ENCODE assay signal across 35 cellular contexts in the genomic region with DNA sequence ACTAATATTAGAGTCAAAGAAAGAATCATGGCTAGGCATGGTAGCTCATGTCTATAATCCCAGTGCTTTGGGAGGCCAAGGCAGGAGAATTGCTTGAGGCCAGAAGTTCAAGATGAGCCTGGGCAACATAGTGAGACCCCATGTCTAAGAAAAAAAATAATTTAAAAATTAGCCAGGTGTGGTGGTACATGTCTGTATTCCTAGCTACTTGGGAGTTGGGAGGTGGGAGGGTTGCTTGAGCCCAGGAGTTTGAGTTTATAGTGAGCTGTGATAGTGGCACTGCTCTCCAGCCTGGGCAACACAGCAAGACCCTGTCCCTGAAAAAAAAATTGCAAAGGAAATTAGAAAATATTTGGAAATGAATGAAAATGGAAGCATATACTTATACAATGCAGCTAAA.
"Had no signal": no experiment of that assay in that cellular context is flagged by ENCODE, and none has a peak within 500 bp of the region (broad histone marks: within the 10 kb centered on the region; RNA-seq: fewer than 3 reads in every experiment).

No MANE protein-coding gene starts in this region.

- H3K27ac Mint-ChIP-seq: activated B cell treated with CpG ODN at 0.5 μM for 24 hours; activated CD4-positive, alpha-beta memory T cell treated with anti-CD3 and anti-CD28 coated beads, Interleukin-2, amount 10 ng/mL, durations not matched to agents 7 days and 5 days; activated CD4-positive, alpha-beta T cell treated with anti-CD3 and anti-CD28 coated beads, Interleukin-2, amount 10 ng/mL, durations not matched to agents 24 days and 14 days; activated CD8-positive, alpha-beta memory T cell treated with anti-CD3 and anti-CD28 coated beads, Interleukin-2, amount 10 ng/mL, durations not matched to agents 7 days and 5 days; activated CD8-positive, alpha-beta T cell treated with anti-CD3 and anti-CD28 coated beads, Interleukin-2, amount 10 ng/mL, durations not matched to agents 7 days and 5 days; activated naive CD4-positive, alpha-beta T cell treated with anti-CD3 and anti-CD28 coated beads, Interleukin-2, amount 10 ng/mL, durations not matched to agents 7 days and 5 days; activated naive CD4-positive, alpha-beta T cell treated with anti-CD3 and anti-CD28 coated beads, Interleukin-2, amount 50 U/mL, for 24 hours; activated naive CD8-positive, alpha-beta T cell; activated naive CD8-positive, alpha-beta T cell treated with anti-CD3 and anti-CD28 coated beads, Interleukin-2, amount 10 ng/mL, durations not matched to agents 7 days and 5 days; activated T-cell treated with anti-CD3 and anti-CD28 coated beads, Interleukin-2, amount 50 U/mL, for 24 hours; activated T-helper 2 cell treated with anti-CD3 and anti-CD28 coated beads, Interferon-gamma antibody, Interleukin-2, Interleukin-4, amounts not matched to agents 10 μg/mL and 5 μg/mL and 100 μg/mL, durations not matched to agents 14 hours and 24 hours and 36 hours; T-helper 1 cell treated with Interleukin-12 subunit alpha and Interleukin-12 subunit beta and Interleukin-4 antibody, amounts not matched to agents 30 μg/mL and 1 μg/mL, for 36 hours; T-helper 2 cell treated with Interferon-gamma antibody and Interleukin-4, amounts not matched to agents 5 μg/mL and 100 μg/mL, for 36 hours had no signal

- H3K27ac ChIP-seq: adrenal gland, body of pancreas, brain microvascular endothelial cell, breast epithelium, VCaP had no signal

- H3K4me1 ChIP-seq: adrenal gland, body of pancreas, breast epithelium had no signal

- H3K4me3 Mint-ChIP-seq: activated B cell treated with CpG ODN at 0.5 μM for 24 hours; activated CD4-positive, alpha-beta memory T cell treated with anti-CD3 and anti-CD28 coated beads, Interleukin-2, amount 10 ng/mL, durations not matched to agents 7 days and 5 days; activated CD4-positive, alpha-beta T cell treated with anti-CD3 and anti-CD28 coated beads, Interleukin-2, amount 10 ng/mL, durations not matched to agents 24 days and 14 days; activated CD8-positive, alpha-beta memory T cell treated with anti-CD3 and anti-CD28 coated beads, Interleukin-2, amount 10 ng/mL, durations not matched to agents 7 days and 5 days; activated CD8-positive, alpha-beta T cell treated with anti-CD3 and anti-CD28 coated beads, Interleukin-2, amount 10 ng/mL, durations not matched to agents 7 days and 5 days; activated naive CD4-positive, alpha-beta T cell treated with anti-CD3 and anti-CD28 coated beads, Interleukin-2, amount 10 ng/mL, durations not matched to agents 7 days and 5 days; activated naive CD4-positive, alpha-beta T cell treated with anti-CD3 and anti-CD28 coated beads, Interleukin-2, amount 50 U/mL, for 24 hours; activated naive CD8-positive, alpha-beta T cell; activated naive CD8-positive, alpha-beta T cell treated with anti-CD3 and anti-CD28 coated beads, Interleukin-2, amount 10 ng/mL, durations not matched to agents 7 days and 5 days; activated T-cell treated with anti-CD3 and anti-CD28 coated beads, Interleukin-2, amount 50 U/mL, for 24 hours; T-helper 1 cell treated with Interleukin-12 subunit alpha and Interleukin-12 subunit beta and Interleukin-4 antibody, amounts not matched to agents 30 μg/mL and 1 μg/mL, for 36 hours; T-helper 2 cell treated with Interferon-gamma antibody and Interleukin-4, amounts not matched to agents 5 μg/mL and 100 μg/mL, for 36 hours had no signal

- ATAC-seq: activated CD8-positive, alpha-beta memory T cell treated with anti-CD3 and anti-CD28 coated beads, Interleukin-2, amount 10 ng/mL, durations not matched to agents 7 days and 5 days; activated CD8-positive, alpha-beta T cell treated with anti-CD3 and anti-CD28 coated beads, Interleukin-2, amount 10 ng/mL, durations not matched to agents 7 days and 5 days; body of pancreas had no signal

- H3K9me3 Mint-ChIP-seq: activated B cell treated with CpG ODN at 0.5 μM for 24 hours; activated CD4-positive, alpha-beta memory T cell treated with anti-CD3 and anti-CD28 coated beads, Interleukin-2, amount 10 ng/mL, durations not matched to agents 7 days and 5 days; activated CD4-positive, alpha-beta T cell treated with anti-CD3 and anti-CD28 coated beads, Interleukin-2, amount 10 ng/mL, durations not matched to agents 24 days and 14 days; activated naive CD4-positive, alpha-beta T cell treated with anti-CD3 and anti-CD28 coated beads, Interleukin-2, amount 10 ng/mL, durations not matched to agents 7 days and 5 days; activated naive CD4-positive, alpha-beta T cell treated with anti-CD3 and anti-CD28 coated beads, Interleukin-2, amount 50 U/mL, for 24 hours; activated naive CD8-positive, alpha-beta T cell treated with anti-CD3 and anti-CD28 coated beads, Interleukin-2, amount 10 ng/mL, durations not matched to agents 7 days and 5 days; activated T-cell treated with anti-CD3 and anti-CD28 coated beads, Interleukin-2, amount 50 U/mL, for 24 hours; activated T-helper 2 cell treated with anti-CD3 and anti-CD28 coated beads, Interferon-gamma antibody, Interleukin-2, Interleukin-4, amounts not matched to agents 10 μg/mL and 5 μg/mL and 100 μg/mL, durations not matched to agents 14 hours and 24 hours and 36 hours; T-helper 1 cell treated with Interleukin-12 subunit alpha and Interleukin-12 subunit beta and Interleukin-4 antibody, amounts not matched to agents 30 μg/mL and 1 μg/mL, for 36 hours; T-helper 2 cell treated with Interferon-gamma antibody and Interleukin-4, amounts not matched to agents 5 μg/mL and 100 μg/mL, for 36 hours had no signal

- H3K4me1 Mint-ChIP-seq: activated B cell treated with CpG ODN at 0.5 μM for 24 hours; activated CD4-positive, alpha-beta memory T cell treated with anti-CD3 and anti-CD28 coated beads, Interleukin-2, amount 10 ng/mL, durations not matched to agents 7 days and 5 days; activated naive CD4-positive, alpha-beta T cell treated with anti-CD3 and anti-CD28 coated beads, Interleukin-2, amount 10 ng/mL, durations not matched to agents 7 days and 5 days had no signal

- H3K27me3 ChIP-seq: adrenal gland, body of pancreas, brain microvascular endothelial cell, breast epithelium had no signal

- H3K27me3 Mint-ChIP-seq: activated naive CD4-positive, alpha-beta T cell treated with anti-CD3 and anti-CD28 coated beads, Interleukin-2, amount 10 ng/mL, durations not matched to agents 7 days and 5 days; activated naive CD4-positive, alpha-beta T cell treated with anti-CD3 and anti-CD28 coated beads, Interleukin-2, amount 50 U/mL, for 24 hours; activated naive CD8-positive, alpha-beta T cell had no signal

- H3K36me3 ChIP-seq: adrenal gland, brain microvascular endothelial cell, breast epithelium had no signal

- H3K4me3 ChIP-seq: adrenal gland, body of pancreas, breast epithelium had no signal

- FAIRE-seq: astrocyte, TTC549 had no signal

- H3K9me3 ChIP-seq: adrenal gland, body of pancreas, breast epithelium had no signal

- DNase-seq: activated B cell treated with CpG ODN at 0.5 μM for 24 hours; activated CD4-positive, alpha-beta memory T cell treated with anti-CD3 and anti-CD28 coated beads, Interleukin-2, amount 10 ng/mL, durations not matched to agents 7 days and 5 days; activated CD4-positive, alpha-beta T cell treated with anti-CD3 and anti-CD28 coated beads for 4 hours; activated CD4-positive, alpha-beta T cell treated with anti-CD3 and anti-CD28 coated beads, Interleukin-2, amount 10 ng/mL, durations not matched to agents 24 days and 14 days; activated CD4-positive, alpha-beta T cell treated with anti-CD3 and anti-CD28 coated beads, Interleukin-2, amount 50 U/mL, for 1 hour; activated CD4-positive, alpha-beta T cell treated with anti-CD3 and anti-CD28 coated beads, Interleukin-2, amount 50 U/mL, for 4 hours; activated CD4-positive, CD25-positive, alpha-beta regulatory T cell treated with anti-CD3 and anti-CD28 coated beads, Interleukin-2, amount 50 U/mL, for 72 hours; activated CD8-positive, alpha-beta memory T cell treated with anti-CD3 and anti-CD28 coated beads for 24 hours; activated CD8-positive, alpha-beta memory T cell treated with anti-CD3 and anti-CD28 coated beads, Interleukin-2, amount 10 ng/mL, durations not matched to agents 7 days and 5 days; activated CD8-positive, alpha-beta memory T cell treated with anti-CD3 and anti-CD28 coated beads, Interleukin-2, amount 50 U/mL, for 48 hours; activated CD8-positive, alpha-beta T cell treated with anti-CD3 and anti-CD28 coated beads, Interleukin-2, amount 10 ng/mL, durations not matched to agents 7 days and 5 days; activated effector memory CD4-positive, alpha-beta T cell treated with Interleukin-2 at 50 U/mL for 16 hours; activated gamma-delta T cell; activated naive CD4-positive, alpha-beta T cell treated with anti-CD3 and anti-CD28 coated beads, Interleukin-2, amount 10 ng/mL, durations not matched to agents 7 days and 5 days; activated naive CD4-positive, alpha-beta T cell treated with Interleukin-2 at 50 U/mL for 16 hours; activated naive CD8-positive, alpha-beta T cell treated with anti-CD3 and anti-CD28 coated beads, Interleukin-2, amount 10 ng/mL, durations not matched to agents 7 days and 5 days; activated T-cell treated with anti-CD3 and anti-CD28 coated beads, Interleukin-2, amount 50 U/mL, for 24 hours; activated T-cell treated with anti-CD3 and anti-CD28 coated beads, Interleukin-2, amount 50 U/mL, for 48 hours; adrenal gland; amniotic stem cell; aorta; body of pancreas; brain microvascular endothelial cell; central memory CD4-positive, alpha-beta T cell; T-helper 2 cell; T-helper 9 cell had no signal

- H3K36me3 Mint-ChIP-seq: activated CD8-positive, alpha-beta memory T cell treated with anti-CD3 and anti-CD28 coated beads, Interleukin-2, amount 10 ng/mL, durations not matched to agents 7 days and 5 days; activated naive CD4-positive, alpha-beta T cell treated with anti-CD3 and anti-CD28 coated beads, Interleukin-2, amount 10 ng/mL, durations not matched to agents 7 days and 5 days; activated naive CD4-positive, alpha-beta T cell treated with anti-CD3 and anti-CD28 coated beads, Interleukin-2, amount 50 U/mL, for 24 hours; activated naive CD8-positive, alpha-beta T cell treated with anti-CD3 and anti-CD28 coated beads, Interleukin-2, amount 10 ng/mL, durations not matched to agents 7 days and 5 days had no signal
